In genomic region chr9:107068581-107068980, GRCh38 we compare ENCODE assay signal across 20 cellular contexts.
DNase-seq lines count a peak whose midpoint lies in the region; ATAC-seq, FAIRE-seq and TF ChIP-seq lines count a peak whose summit lies in the region.
"Had no signal": no experiment of that assay in that cellular context is flagged by ENCODE, and none has a peak within 500 bp of the region (broad histone marks: within the 10 kb centered on the region; RNA-seq: fewer than 3 reads in every experiment).

No MANE protein-coding gene starts in this region.

- H3K36me3 ChIP-seq in HepG2 (replicated peaks in 1 of 2; ENCODE audit: control insufficient read depth in 1 of 2, insufficient read depth in 2 of 2, low read length in 2 of 2) (no peaks in the 10 kb centered on the region), right lobe of liver (no peaks in the 10 kb centered on the region), bronchial epithelial cell (ENCODE audit: control insufficient read depth, insufficient read depth, low read length) (no peaks in the 10 kb centered on the region), mucosa of stomach (ENCODE audit: control insufficient read depth, insufficient read depth, low read length) (no peaks in the 10 kb centered on the region)
- H3K36me3 ChIP-seq: BE2C had no signal

- H3K27ac ChIP-seq in HepG2 (ENCODE audit: extremely low read length, insufficient read depth, low read length) (no peak overlapping the region), right lobe of liver (no peak overlapping the region)

- H3K9ac ChIP-seq in HepG2 (ENCODE audit: insufficient read depth, low read depth, low read length) (no peak overlapping the region), mucosa of stomach (ENCODE audit: low read length) (no peak overlapping the region)
- H3K9ac ChIP-seq: SK-N-SH had no signal

- no TSS peak for BruUV-seq in HepG2 (replicated peaks; lab: Mats Ljungman, UMichigan)

- intact Hi-C loops in HepG2 (cut with micrococcal nuclease; ENCODE audit: unreplicated experiment) (no loop called here), right lobe of liver (cut with DNase I) (no loop called here)

- CTCF ChIA-PET in HepG2 (lab: Yijun Ruan, JAX; ENCODE audit: low intra/inter-chr PET ratio, low total read pairs): no interaction called here

- no peaks in the 10 kb centered on the region for H4K20me1 ChIP-seq in HepG2 (ENCODE audit: insufficient read depth, low read length)

- H3K79me2 ChIP-seq in HepG2 (ENCODE audit: insufficient read depth, low read length): no peaks in the 10 kb centered on the region

- DNase-seq in HepG2 (ENCODE audit: low spot score) (peak; percentile 18), right lobe of liver (no peak), bronchial epithelial cell (ENCODE audit: low read depth) (no peak), DMS79 (lab: John Stamatoyannopoulos, UW) (no peak)
- no peak for DNase-seq in activated effector memory CD4-positive, alpha-beta T cell treated with Interleukin-2 at 50 U/mL for 16 hours
- DNase-seq: BE2C; CD4-positive, alpha-beta T cell; H7; Kasumi-1; MM.1S; NCI-H1092 treated with DMSO at 0.1 percent for 48 hours; NCI-H146; NCI-H2029 treated with DMSO at 0.1 percent for 48 hours; NCI-H2171; RPMI8226; SHP77 treated with DMSO at 0.1 percent for 48 hours; SK-N-SH had no signal

- TF ChIP-seq POLR2A in HepG2 (IDR thresholded peaks at IDR 0.05; ENCODE audit: insufficient read depth in 1 of 2, low read depth in 2 of 2, low read length in 2 of 2): no peak
- TF ChIP-seq POLR2A in right lobe of liver (IDR thresholded peaks at IDR 0.05): no peak
- TF ChIP-seq POLR2A in GM18505 (IDR thresholded peaks at IDR 0.05; ENCODE audit: borderline replicate concordance, extremely low read depth, insufficient read depth, insufficient read length): no peak

- POLR2A ChIA-PET in HepG2 (lab: Yijun Ruan, JAX): no interaction called here

- in situ Hi-C loops in HepG2 (cut with HindIII; ENCODE audit: extremely low pct_ligation_motif_present, low pct_unique_long_range_greater_than_20kb): no loop called here

- WGBS in HepG2 (ENCODE audit: low lambda C conversion rate): 31% methylated on average over 2 of the region's 2 CpGs
- 100% methylated on average over 1 of the region's 2 CpGs for WGBS in right lobe of liver (ENCODE audit: insufficient coverage, low coverage, low lambda C conversion rate, missing lambda C conversion rate)

- TF ChIP-seq CTCF in HepG2 (CRISPR knock-in tag; IDR thresholded peaks at IDR 0.05): no peak
- no peak for TF ChIP-seq CTCF in right lobe of liver (IDR thresholded peaks at IDR 0.05)
- no peak for TF ChIP-seq CTCF in bronchial epithelial cell (IDR thresholded peaks at IDR 0.05; ENCODE audit: insufficient read depth, low read length, severe bottlenecking)

- no peaks in the 10 kb centered on the region for H3K9me3 ChIP-seq in HepG2 (ENCODE audit: low read length)
- no peaks in the 10 kb centered on the region for H3K9me3 ChIP-seq in right lobe of liver
- H3K9me3 ChIP-seq in mucosa of stomach (ENCODE audit: control insufficient read depth, low read length): no peaks in the 10 kb centered on the region
- H3K9me3 ChIP-seq: BE2C, SK-N-SH had no signal

- H2AFZ ChIP-seq in HepG2 (ENCODE audit: low read length): no peak overlapping the region

- TF ChIP-seq RAD21 in HepG2 (CRISPR knock-in tag; IDR thresholded peaks at IDR 0.05): no peak

- H3K4me2 ChIP-seq in HepG2 (ENCODE audit: low read depth, low read length): no peak overlapping the region
- H3K4me2 ChIP-seq: SK-N-SH had no signal

- no peak for FAIRE-seq in HepG2 (lab: Jason Lieb, UNC)
- FAIRE-seq in bronchial epithelial cell (lab: Jason Lieb, UNC): peak; percentile 94
- FAIRE-seq: A204.1 had no signal

- peaks cover 9% of the 10 kb centered on the region; the same call in 1 of the 2 replicates for H3K4me1 ChIP-seq in HepG2 (ENCODE audit: insufficient read depth, low read length)
- H3K4me1 ChIP-seq in right lobe of liver: peaks cover 0 to 7% (median 0%) of the 10 kb centered on the region in 4 donors
- H3K4me1 ChIP-seq in mucosa of stomach (ENCODE audit: control insufficient read depth, insufficient read depth, low read length): peaks cover 36% of the 10 kb centered on the region
- H3K4me1 ChIP-seq: BE2C had no signal

- H3K4me3 ChIP-seq in HepG2 (replicated peaks in 1 of 3; ENCODE audit: insufficient read depth in 1 of 3, low read depth in 2 of 3, low read length in 3 of 3): no peak overlapping the region
- no peak overlapping the region for H3K4me3 ChIP-seq in right lobe of liver
- no peak overlapping the region for H3K4me3 ChIP-seq in bronchial epithelial cell (ENCODE audit: low read depth, low read length)
- peak overlapping the region; percentile 28 for H3K4me3 ChIP-seq in mucosa of stomach (ENCODE audit: low read length)

- ATAC-seq in HepG2: peak; percentile 33; the same call in 1 of the 3 replicates
- no peak for ATAC-seq in right lobe of liver
- ATAC-seq in GM18505 (IDR thresholded peaks at IDR 0.05; ENCODE audit: unreplicated experiment): no peak

- TF ChIP-seq EP300 in HepG2 (IDR thresholded peaks at IDR 0.05; ENCODE audit: low read depth in 2 of 2, low read length in 2 of 2): no peak
- TF ChIP-seq EP300 in HepG2 (CRISPR knock-in tag; IDR thresholded peaks at IDR 0.05; ENCODE audit: borderline replicate concordance): no peak

- H3K27me3 ChIP-seq in HepG2 (ENCODE audit: control insufficient read depth in 1 of 2, insufficient read depth in 2 of 2, low read length in 2 of 2): no peaks in the 10 kb centered on the region
- no peaks in the 10 kb centered on the region for H3K27me3 ChIP-seq in right lobe of liver
- H3K27me3 ChIP-seq in bronchial epithelial cell (ENCODE audit: control insufficient read depth, insufficient read depth, low read length): peaks cover 2% of the 10 kb centered on the region
- no peaks in the 10 kb centered on the region for H3K27me3 ChIP-seq in mucosa of stomach (ENCODE audit: control insufficient read depth, insufficient read depth, low read length)
- H3K27me3 ChIP-seq: BE2C had no signal

TF ChIP-seq in HepG2, 621 proteins besides CTCF, POLR2A, EP300 and RAD21:
- TF ChIP-seq NR2F6 (IDR thresholded peaks at IDR 0.05) (no peak), NR2F6 (CRISPR knock-in tag; IDR thresholded peaks at IDR 0.05) (no peak), HNF4A (CRISPR knock-in tag; IDR thresholded peaks at IDR 0.05) (peak; percentile 14; the same call in 1 of the 2 replicates)
